Comparison of ENCODE assay signal across 23 cellular contexts in the genomic region with DNA sequence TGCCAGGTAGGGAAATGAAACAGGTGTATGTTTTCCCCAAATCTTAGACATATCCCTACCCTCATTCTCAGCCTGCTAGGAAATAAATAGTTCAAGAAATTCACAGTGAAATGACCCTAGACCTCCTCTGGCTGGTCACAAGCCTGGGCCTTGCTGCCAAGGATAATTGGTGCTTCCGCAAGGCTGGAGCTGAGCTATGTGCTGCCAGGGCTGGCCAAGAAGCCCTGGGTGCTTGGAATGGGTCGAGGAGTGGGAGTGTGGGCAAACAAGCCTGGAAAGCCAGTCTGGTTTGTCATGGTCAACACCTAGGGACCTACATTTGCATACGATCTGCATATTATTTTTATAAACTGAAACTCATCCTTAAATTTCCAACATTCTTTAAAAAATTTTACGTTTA. TPM values are rescaled to one million over a fixed set of nuclear protein-coding genes. Genes with fewer than 3 reads are reported as not detected.
A peak's percentile ranks its signal among the peaks of the same experiment; 100 is the strongest.
DNase-seq lines count a peak whose midpoint lies in the region; ATAC-seq, FAIRE-seq and TF ChIP-seq lines count a peak whose summit lies in the region.
"Had no signal": no experiment of that assay in that cellular context is flagged by ENCODE, and none has a peak within 500 bp of the region (broad histone marks: within the 10 kb centered on the region; RNA-seq: fewer than 3 reads in every experiment).

No MANE protein-coding gene starts in this region.

- peaks cover 7% of the 10 kb centered on the region; the same call in 1 of the 2 replicates for H3K9me3 ChIP-seq in PC-3 (ENCODE audit: low read length)

- H3K27me3 ChIP-seq in PC-3 (ENCODE audit: low read length), result peaks cover 19% of the 10 kb centered on the region

- BruUV-seq in PC-3 (replicated peaks; lab: Mats Ljungman, UMichigan), result no TSS peak

- H3K4me3 ChIP-seq in PC-3 (ENCODE audit: low read length), result no peak overlapping the region
- H3K4me3 ChIP-seq: GM23248 had no signal

- H3K79me2 ChIP-seq in PC-3 (ENCODE audit: low read length), result no peaks in the 10 kb centered on the region

- DNase-seq in NCI-H446 (lab: John Stamatoyannopoulos, UW) (peak; percentile 49 to 82), epithelial cell of prostate (ENCODE audit: low read depth, low spot score) (no peak), medulla oblongata (ENCODE audit: extremely low spot score) (peak; percentile 65), urothelium cell line (ENCODE audit: low spot score) (no peak), PC-3 (no peak), NCI-H82 treated with DMSO at 0.1 percent for 48 hours (lab: John Stamatoyannopoulos, UW; ENCODE audit: unreplicated experiment) (no peak), SHP77 (lab: John Stamatoyannopoulos, UW) (no peak)
- DNase-seq: CD4-positive, CD25-positive, alpha-beta regulatory T cell; DND-41; GM23248; HCEC 1CT; KBM-7; NCI-H1092; NCI-H1436; NCI-H1930; NCI-H2227 treated with DMSO at 0.1 percent for 48 hours; NCI-H774; OCI-M1; Right ventricle myocardium superior had no signal

- no peak for ATAC-seq in PC-3

- intact Hi-C loops in PC-3 (cut with micrococcal nuclease), result no loop called here

- no peaks in the 10 kb centered on the region for H3F3A ChIP-seq in PC-3 (ENCODE audit: low read length, unreplicated experiment)

- no peaks in the 10 kb centered on the region for H4K20me1 ChIP-seq in PC-3 (ENCODE audit: low read length)

- no peak for TF ChIP-seq CTCF in PC-3 (conservative IDR thresholded peaks at IDR 0.05; ENCODE audit: low read depth, low read length)

- FAIRE-seq in urothelium cell line (lab: Jason Lieb, UNC), result peak; percentile 32

- POLR2A ChIA-PET in PC-3 (lab: Charles Lee; ENCODE audit: unreplicated experiment), result no interaction called here

- H3K4me1 ChIP-seq in PC-3 (ENCODE audit: insufficient read depth, low read length), result no peaks in the 10 kb centered on the region

- no peaks in the 10 kb centered on the region for H3K36me3 ChIP-seq in PC-3 (ENCODE audit: low read depth, low read length)

- no peak overlapping the region for H3K4me2 ChIP-seq in PC-3 (ENCODE audit: low read length)

- CTCF ChIA-PET in PC-3 (lab: Charles Lee), result no interaction called here

- no peak overlapping the region for H2AFZ ChIP-seq in PC-3 (ENCODE audit: low read length)
- H2AFZ ChIP-seq: GM23248 had no signal

- no peak overlapping the region for H3K9ac ChIP-seq in PC-3 (ENCODE audit: low read length)
- H3K9ac ChIP-seq: GM23248 had no signal

- H3K27ac ChIP-seq in epithelial cell of prostate (peak overlapping the region; percentile 53), PC-3 (ENCODE audit: low read length) (no peak overlapping the region)
- H3K27ac ChIP-seq: GM23248, HL-60 had no signal

- H3K9me2 ChIP-seq in PC-3 (replicated peaks; ENCODE audit: low read length), result no peaks in the 10 kb centered on the region

RNA-seq across cellular contexts. Expression of a gene that starts 31.3 kb away (rescaled TPM):
- not detected in 2 replicates for total RNA-seq in PC-3 (2014; rRNA removed)
- total RNA-seq: A673; CD4-positive, CD25-positive, alpha-beta regulatory T cell; GM23248; HT-29; Right ventricle myocardium superior; RPMI7951 had no signal

RNA-seq across cellular contexts. Expression of a gene that starts 50.8 kb away (rescaled TPM):
- total RNA-seq in PC-3 (2014; rRNA removed), result not detected in 2 replicates
- total RNA-seq: A673; CD4-positive, CD25-positive, alpha-beta regulatory T cell; HT-29; RPMI7951 had no signal

Comparison
In these comparisons a context has a peak if more than half of its experiments do, and no peak if none do; other contexts are left out.
1. DNase-seq: peak in NCI-H446 (2 of 2) and medulla oblongata (single experiment); none in epithelial cell of prostate (single experiment), urothelium cell line (single experiment), PC-3 (single experiment), NCI-H82 treated with DMSO at 0.1 percent for 48 hours (single experiment) and SHP77 (0 of 2).